ENCODE assay signal across 19 cellular contexts in the genomic region with DNA sequence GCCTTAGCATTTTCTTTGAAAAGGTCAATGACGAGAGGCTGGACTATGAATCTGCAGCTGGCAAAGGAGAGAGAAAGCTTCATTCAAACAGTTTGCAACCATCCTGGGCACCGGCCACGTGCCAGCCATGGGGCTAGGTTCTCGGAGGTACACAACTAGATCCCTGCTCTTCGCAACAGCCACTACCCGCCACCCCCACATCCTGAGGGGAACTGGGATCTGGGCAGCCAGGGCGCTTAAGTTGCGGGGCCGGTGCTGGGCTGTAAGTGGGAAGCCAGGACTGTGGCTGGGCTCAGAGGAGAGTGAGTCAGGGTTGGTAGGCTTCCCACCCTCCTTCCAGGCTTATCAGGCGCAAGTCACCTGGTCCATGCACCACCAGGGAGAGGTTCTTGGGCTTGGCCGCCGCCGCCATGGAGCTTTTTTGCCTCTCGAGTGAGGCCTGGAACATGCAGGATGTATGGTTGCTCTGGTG.
DNase-seq lines count a peak whose midpoint lies in the region; ATAC-seq, FAIRE-seq and TF ChIP-seq lines count a peak whose summit lies in the region.
"Had no signal": no experiment of that assay in that cellular context is flagged by ENCODE, and none has a peak within 500 bp of the region (broad histone marks: within the 10 kb centered on the region; RNA-seq: fewer than 3 reads in every experiment).

No MANE protein-coding gene starts in this region.

- H3K9me3 ChIP-seq in liver (ENCODE audit: control insufficient read depth in 4 of 4, low read length in 3 of 4) (no peaks in the 10 kb centered on the region), HepG2 (ENCODE audit: low read length) (peaks cover 6% of the 10 kb centered on the region; the same call in 1 of the 2 replicates), adrenal gland (replicated peaks in 1 of 3) (no peaks in the 10 kb centered on the region), aorta (ENCODE audit: control insufficient read depth, low read length) (peaks cover 5% of the 10 kb centered on the region)

- FAIRE-seq in HepG2 (lab: Jason Lieb, UNC) (no peak), H54 (lab: Jason Lieb, UNC) (no peak)
- FAIRE-seq: GM12891, GM18507 had no signal

- TF ChIP-seq EP300 in HepG2 (IDR thresholded peaks at IDR 0.05; ENCODE audit: low read depth in 2 of 2, low read length in 2 of 2) (no peak), HepG2 (CRISPR knock-in tag; IDR thresholded peaks at IDR 0.05; ENCODE audit: borderline replicate concordance) (no peak)

- BruUV-seq in HepG2 (replicated peaks; lab: Mats Ljungman, UMichigan), result no TSS peak

- TF ChIP-seq CTCF in liver (IDR thresholded peaks at IDR 0.05; ENCODE audit: low read depth, low read length, missing input control), result no peak
- no peak for TF ChIP-seq CTCF in HepG2 (CRISPR knock-in tag; IDR thresholded peaks at IDR 0.05)
- no peak for TF ChIP-seq CTCF in adrenal gland (IDR thresholded peaks at IDR 0.05)

- H3K4me3 ChIP-seq in liver (ENCODE audit: low read depth in 1 of 3, low read length in 3 of 3) (no peak overlapping the region), HepG2 (replicated peaks in 1 of 3; ENCODE audit: insufficient read depth in 1 of 3, low read depth in 2 of 3, low read length in 3 of 3) (no peak overlapping the region), adrenal gland (no peak overlapping the region), aorta (ENCODE audit: low read length in 2 of 2) (no peak overlapping the region)

- no peaks in the 10 kb centered on the region for H3K79me2 ChIP-seq in HepG2 (ENCODE audit: insufficient read depth, low read length)

- DNase-seq in HepG2 (ENCODE audit: low spot score), result no peak
- DNase-seq in adrenal gland, result peak in 4 of 7 donors; percentile 9 to 52 (median 36)
- peak; percentile 88 for DNase-seq in left lobe of liver (ENCODE audit: low spot score)
- no peak for DNase-seq in aorta
- no peak for DNase-seq in H54 (ENCODE audit: insufficient read length, low spot score)
- DNase-seq in NOMO-1 treated with DMSO at 0.1 percent for 48 hours (lab: John Stamatoyannopoulos, UW; ENCODE audit: unreplicated experiment), result no peak
- DNase-seq in left colon, result no peak
- DNase-seq: C1 segment of cervical spinal cord; Calu3; CD4-positive, alpha-beta memory T cell; COR-L47; DMS79 treated with DMSO at 0.1 percent for 48 hours; GF-D8; GOT3; H9 had no signal

- H3K27me3 ChIP-seq in liver (ENCODE audit: control insufficient read depth in 4 of 4, insufficient read depth in 4 of 4, low read length in 3 of 4) (no peaks in the 10 kb centered on the region), HepG2 (ENCODE audit: control insufficient read depth in 1 of 2, insufficient read depth in 2 of 2, low read length in 2 of 2) (no peaks in the 10 kb centered on the region), adrenal gland (no peaks in the 10 kb centered on the region), aorta (ENCODE audit: control insufficient read depth in 1 of 2, insufficient read depth in 2 of 2, low read length in 1 of 2) (no peaks in the 10 kb centered on the region)

- TF ChIP-seq POLR2A in HepG2 (IDR thresholded peaks at IDR 0.05; ENCODE audit: insufficient read depth in 1 of 2, low read depth in 2 of 2, low read length in 2 of 2) (no peak), adrenal gland (IDR thresholded peaks at IDR 0.05) (no peak), H54 (IDR thresholded peaks at IDR 0.05; ENCODE audit: low read depth, low read length) (no peak)

- H3K9ac ChIP-seq in liver (ENCODE audit: low read depth in 1 of 2, low read length in 2 of 2) (no peak overlapping the region), HepG2 (ENCODE audit: insufficient read depth, low read depth, low read length) (no peak overlapping the region)

- TF ChIP-seq RAD21 in liver (IDR thresholded peaks at IDR 0.05) (no peak), HepG2 (CRISPR knock-in tag; IDR thresholded peaks at IDR 0.05) (no peak)

- intact Hi-C loops in HepG2 (cut with micrococcal nuclease; ENCODE audit: unreplicated experiment) (no loop called here), adrenal gland (cut with DNase I) (no loop called here), aorta (cut with DNase I) (no loop called here), left colon (cut with DNase I, micrococcal nuclease) (no loop called here)

- no peak overlapping the region for H2AFZ ChIP-seq in HepG2 (ENCODE audit: low read length)

- no peak overlapping the region for H3K4me2 ChIP-seq in HepG2 (ENCODE audit: low read depth, low read length)

- ATAC-seq in HepG2 (no peak), left lobe of liver (peak; percentile 73), aorta (ENCODE audit: low FRiP score) (peak; percentile 33), left colon (no peak)
- ATAC-seq: HCT116 had no signal

- WGBS in liver, result 72% methylated on average over 14 of the region's 14 CpGs
- 80% methylated on average over 9 of the region's 14 CpGs for WGBS in HepG2 (ENCODE audit: low lambda C conversion rate)
- 65 to 80% (median 73%) methylated on average over 12 to 14 of the region's 14 CpGs for WGBS in adrenal gland, 4 donors
- WGBS in aorta, 2 donors, result 92 to 93% methylated on average over 14 of the region's 14 CpGs

- in situ Hi-C loops in HepG2 (cut with HindIII; ENCODE audit: extremely low pct_ligation_motif_present, low pct_unique_long_range_greater_than_20kb), result no loop called here

- H3K27ac ChIP-seq in liver (ENCODE audit: low read depth in 1 of 2, low read length in 2 of 2), result no peak overlapping the region
- no peak overlapping the region for H3K27ac ChIP-seq in HepG2 (ENCODE audit: extremely low read length, insufficient read depth, low read length)
- peak overlapping the region in 1 of 5 donors; percentile 29 for H3K27ac ChIP-seq in adrenal gland
- no peak overlapping the region for H3K27ac ChIP-seq in aorta (ENCODE audit: low read depth in 1 of 2, low read length in 2 of 2)

- CTCF ChIA-PET in HepG2 (lab: Yijun Ruan, JAX; ENCODE audit: low intra/inter-chr PET ratio, low total read pairs), result no interaction called here

- no peaks in the 10 kb centered on the region for H4K20me1 ChIP-seq in HepG2 (ENCODE audit: insufficient read depth, low read length)

- H3K36me3 ChIP-seq in liver (ENCODE audit: control insufficient read depth in 4 of 4, insufficient read depth in 3 of 4, low read depth in 1 of 4, low read length in 3 of 4) (no peaks in the 10 kb centered on the region), HepG2 (replicated peaks in 1 of 2; ENCODE audit: control insufficient read depth in 1 of 2, insufficient read depth in 2 of 2, low read length in 2 of 2) (no peaks in the 10 kb centered on the region), adrenal gland (replicated peaks in 1 of 2) (no peaks in the 10 kb centered on the region), aorta (ENCODE audit: control insufficient read depth in 1 of 2, insufficient read depth in 2 of 2, low read length in 1 of 2) (no peaks in the 10 kb centered on the region)

- H3K4me1 ChIP-seq in liver (ENCODE audit: control insufficient read depth in 4 of 4, insufficient read depth in 4 of 4, low read length in 3 of 4), result peaks cover 0 to 8% (median 3%) of the 10 kb centered on the region in 4 donors
- peaks cover 16% of the 10 kb centered on the region for H3K4me1 ChIP-seq in HepG2 (ENCODE audit: insufficient read depth, low read length)
- peaks cover 0 to 6% of the 10 kb centered on the region in 2 donors for H3K4me1 ChIP-seq in adrenal gland (replicated peaks in 1 of 2)
- no peaks in the 10 kb centered on the region for H3K4me1 ChIP-seq in aorta (ENCODE audit: control insufficient read depth in 1 of 2, insufficient read depth in 2 of 2, low read length in 2 of 2)

- POLR2A ChIA-PET in HepG2 (lab: Yijun Ruan, JAX), result no interaction called here

TF ChIP-seq in liver, 16 proteins besides CTCF, POLR2A, EP300 and RAD21 (continues in another document):
- TF ChIP-seq HNF4G (IDR thresholded peaks at IDR 0.05) (no peak), NR2F2 (IDR thresholded peaks at IDR 0.05) (no peak), JUND (IDR thresholded peaks at IDR 0.05) (no peak), YY1 (IDR thresholded peaks at IDR 0.05) (no peak), GABPA (IDR thresholded peaks at IDR 0.05 in 1 of 2, conservative IDR thresholded peaks at IDR 0.05 in 1 of 2) (no peak), TAF1 (conservative IDR thresholded peaks at IDR 0.05) (no peak), FOXA1 (IDR thresholded peaks at IDR 0.05) (no peak), FOXA2 (IDR thresholded peaks at IDR 0.05) (no peak)
- TF ChIP-seq, protein P1, sequence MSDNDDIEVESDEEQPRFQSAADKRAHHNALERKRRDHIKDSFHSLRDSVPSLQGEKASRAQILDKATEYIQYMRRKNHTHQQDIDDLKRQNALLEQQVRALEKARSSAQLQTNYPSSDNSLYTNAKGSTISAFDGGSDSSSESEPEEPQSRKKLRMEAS (IDR thresholded peaks at IDR 0.05), result peak; percentile 22

TF ChIP-seq in HepG2, 621 proteins besides CTCF, POLR2A, EP300 and RAD21:
- no peak for TF ChIP-seq BRCA1 (CRISPR knock-in tag; IDR thresholded peaks at IDR 0.05)

Comparison
In these comparisons a context has a peak if more than half of its experiments do, and no peak if none do; other contexts are left out.
1. ATAC-seq: peak in left lobe of liver (single experiment) and aorta (single experiment); none in HepG2 (single experiment) and left colon (single experiment).
2. DNase-seq: peak in adrenal gland (4 of 7) and left lobe of liver (single experiment); none in HepG2 (single experiment), aorta (0 of 2), H54 (single experiment), NOMO-1 treated with DMSO at 0.1 percent for 48 hours (single experiment) and left colon (0 of 2).